In genomic region chr2:207258191-207258991, GRCh38 we compare ENCODE assay signal across 9 cellular contexts.
DNase-seq lines count a peak whose midpoint lies in the region; ATAC-seq and TF ChIP-seq lines count a peak whose summit lies in the region.
"Had no signal": no experiment of that assay in that cellular context is flagged by ENCODE, and none has a peak within 500 bp of the region (broad histone marks: within the 10 kb centered on the region; RNA-seq: fewer than 3 reads in every experiment).

No MANE protein-coding gene starts in this region.

- ATAC-seq in T-cell (replicated peaks in 1 of 4) (no peak), HG02981 (IDR thresholded peaks at IDR 0.05; ENCODE audit: unreplicated experiment) (no peak)

- H3K4me3 ChIP-seq in epithelial cell of proximal tubule (ENCODE audit: low read depth, low read length) (no peak overlapping the region), osteoblast (ENCODE audit: insufficient read depth, low read length) (peak overlapping the region; percentile 17)

- no peak overlapping the region for H3K4me3 Mint-ChIP-seq in T-cell
- H3K4me3 Mint-ChIP-seq in immature natural killer cell: no peak overlapping the region
- H3K4me3 Mint-ChIP-seq: neural crest cell had no signal

- POLR2A ChIA-PET in T-cell (lab: Charles Lee): no interaction called here

- H4K20me1 ChIP-seq in osteoblast (ENCODE audit: insufficient read depth, low read length): no peaks in the 10 kb centered on the region

- H3K27ac ChIP-seq in osteoblast (ENCODE audit: low read depth, low read length): peak overlapping the region; percentile 93

- H3K36me3 ChIP-seq in osteoblast (ENCODE audit: insufficient read depth, low read length): no peaks in the 10 kb centered on the region

- H3K9me3 ChIP-seq in osteoblast (ENCODE audit: low read depth, low read length): no peaks in the 10 kb centered on the region

- CTCF ChIA-PET in T-cell (lab: Charles Lee): interaction anchor here in 1 of 2 donors (1.3 kb wide), 1 partner anchor 19 kb away, joined by 3 read pairs; no protein-coding TSS in a partner anchor

- TF ChIP-seq CTCF in epithelial cell of proximal tubule (conservative IDR thresholded peaks at IDR 0.05; ENCODE audit: low read depth, low read length) (no peak), osteoblast (IDR thresholded peaks at IDR 0.05; ENCODE audit: extremely low read depth, low read depth, low read length) (no peak)

- no peak overlapping the region for H3K27ac Mint-ChIP-seq in T-cell
- H3K27ac Mint-ChIP-seq in immature natural killer cell: no peak overlapping the region

- peaks cover 73% of the 10 kb centered on the region for H3K4me1 ChIP-seq in osteoblast (ENCODE audit: insufficient read depth, low read length)

- H3K27me3 Mint-ChIP-seq in T-cell (no peaks in the 10 kb centered on the region), immature natural killer cell (ENCODE audit: low read depth in 3 of 3) (peaks cover 0 to 2% (median 1%) of the 10 kb centered on the region in 3 donors)

- H3K4me1 Mint-ChIP-seq in T-cell (peaks cover 0 to 3% (median 0%) of the 10 kb centered on the region in 3 donors), immature natural killer cell (no peaks in the 10 kb centered on the region)

- peak overlapping the region; percentile 24 for H2AFZ ChIP-seq in osteoblast (ENCODE audit: low read length)

- DNase-seq in DMS153 (lab: John Stamatoyannopoulos, UW): peak; percentile 24
- no peak for DNase-seq in DMS153 treated with DMSO at 0.1 percent for 48 hours (lab: John Stamatoyannopoulos, UW; ENCODE audit: unreplicated experiment)
- peak; percentile 81 for DNase-seq in NCI-H526 treated with DMSO at 0.1 percent for 48 hours (lab: John Stamatoyannopoulos, UW)
- DNase-seq in epithelial cell of proximal tubule (ENCODE audit: low read depth): peak; percentile 95
- DNase-seq in osteoblast (ENCODE audit: insufficient read length, low spot score, missing footprints): peak; percentile 89
- DNase-seq in T-cell: no peak
- no peak for DNase-seq in immature natural killer cell

- peak overlapping the region; percentile 67 for H3K4me2 ChIP-seq in osteoblast (ENCODE audit: insufficient read depth, low read length)

- H3K36me3 Mint-ChIP-seq in T-cell: no peaks in the 10 kb centered on the region
- H3K36me3 Mint-ChIP-seq in immature natural killer cell: no peaks in the 10 kb centered on the region

- H3K9me3 Mint-ChIP-seq in T-cell (no peaks in the 10 kb centered on the region), immature natural killer cell (no peaks in the 10 kb centered on the region)
- H3K9me3 Mint-ChIP-seq: neural crest cell had no signal

- no peaks in the 10 kb centered on the region for H3K27me3 ChIP-seq in osteoblast (ENCODE audit: insufficient read depth, low read length)

- no peaks in the 10 kb centered on the region for H3K79me2 ChIP-seq in osteoblast (ENCODE audit: insufficient read depth, low read length)

Comparison
In these comparisons a context has a peak if more than half of its experiments do, and no peak if none do; other contexts are left out.
1. DNase-seq: peak in DMS153 (single experiment), NCI-H526 treated with DMSO at 0.1 percent for 48 hours (single experiment), epithelial cell of proximal tubule (single experiment) and osteoblast (single experiment); none in DMS153 treated with DMSO at 0.1 percent for 48 hours (single experiment), T-cell (0 of 34) and immature natural killer cell (0 of 3).